16 cellular contexts compared by ENCODE assay signal in the genomic region with DNA sequence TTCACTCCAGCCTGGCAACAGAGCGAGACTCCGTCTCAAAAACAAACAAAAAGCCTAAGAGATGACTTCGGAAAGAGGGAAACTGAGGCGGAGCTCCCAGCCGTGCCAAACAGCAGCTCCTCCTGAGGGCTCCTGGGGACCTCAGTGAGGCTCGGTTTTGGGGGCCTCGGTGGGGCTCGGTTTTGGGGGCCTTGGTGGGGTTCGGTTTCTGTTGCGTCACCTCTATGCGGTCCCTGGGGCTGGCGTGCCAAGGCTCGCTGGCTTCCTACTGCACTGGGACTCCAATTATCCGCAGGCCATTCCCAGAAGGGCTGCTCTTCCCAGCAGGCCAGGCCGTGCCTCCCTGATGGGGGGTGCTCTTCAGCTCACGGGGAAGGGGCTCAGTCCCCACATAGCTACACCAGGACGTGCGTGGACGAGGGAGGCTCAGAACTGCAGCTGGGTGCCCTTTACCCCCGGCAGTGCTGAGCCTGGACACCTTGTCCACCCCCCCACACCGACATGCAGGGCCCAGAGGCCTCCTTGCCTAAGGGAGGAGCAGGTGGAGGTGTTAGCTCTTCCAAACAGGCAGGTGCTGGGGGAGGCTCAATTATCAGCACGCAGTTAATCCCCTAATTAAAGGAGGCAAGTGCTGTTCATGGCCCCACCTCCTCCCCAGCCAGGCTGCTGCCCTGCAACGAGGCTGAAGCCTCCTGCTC. TPM values are rescaled to one million over a fixed set of nuclear protein-coding genes. Genes with fewer than 3 reads are reported as not detected.
DNase-seq lines count a peak whose midpoint lies in the region; ATAC-seq, FAIRE-seq and TF ChIP-seq lines count a peak whose summit lies in the region.
"Had no signal": no experiment of that assay in that cellular context is flagged by ENCODE, and none has a peak within 500 bp of the region (broad histone marks: within the 10 kb centered on the region; RNA-seq: fewer than 3 reads in every experiment).

No MANE protein-coding gene starts in this region.

- peak; percentile 84 for DNase-seq in COLO668 (lab: John Stamatoyannopoulos, UW; ENCODE audit: unreplicated experiment)
- DNase-seq in H7 = peak; percentile 63
- DNase-seq in NCI-H774 (lab: John Stamatoyannopoulos, UW) = peak; percentile 43
- peak; percentile 68 for DNase-seq in kidney
- no peak for DNase-seq in GM12891 (ENCODE audit: insufficient read length, low spot score)
- no peak for DNase-seq in DMS114 treated with DMSO at 0.1 percent for 48 hours (lab: John Stamatoyannopoulos, UW; ENCODE audit: unreplicated experiment)
- DNase-seq: activated CD4-positive, alpha-beta memory T cell treated with anti-CD3 and anti-CD28 coated beads for 36 hours; effector memory CD4-positive, alpha-beta T cell; NCI-H345; PC-9; stimulated activated naive CD4-positive, alpha-beta T cell had no signal

- no peaks in the 10 kb centered on the region for H3K36me3 ChIP-seq in H7 (replicated peaks; ENCODE audit: control insufficient read depth, insufficient read depth, low read length)
- H3K36me3 ChIP-seq in kidney (ENCODE audit: control insufficient read depth in 1 of 2, insufficient read depth in 2 of 2, low read length in 2 of 2) = no peaks in the 10 kb centered on the region
- H3K36me3 ChIP-seq: cardiac muscle cell, tibial nerve had no signal

- H3K9ac ChIP-seq in kidney (ENCODE audit: low read length in 2 of 2) = no peak overlapping the region

- no peak for ATAC-seq in GM21825 (IDR thresholded peaks at IDR 0.05; ENCODE audit: unreplicated experiment)

- H3K27me3 ChIP-seq in H7 (ENCODE audit: control insufficient read depth, insufficient read depth, low read length) = peaks cover 21% of the 10 kb centered on the region

- intact Hi-C loops in kidney (cut with DNase I) = loop anchor here (10.0 kb wide), 2 partner anchors 114 to 174 kb away; partner anchors contain the start of genes B3GALT6 and SDF4

- H3K4me1 ChIP-seq in kidney (ENCODE audit: control insufficient read depth in 1 of 2, insufficient read depth in 1 of 2, low read depth in 1 of 2, low read length in 2 of 2) = peaks cover 0 to 9% of the 10 kb centered on the region in 2 donors

- H3K4me3 ChIP-seq in H7 (ENCODE audit: insufficient read depth, low read depth, low read length) (no peak overlapping the region), kidney (ENCODE audit: low read length in 2 of 2) (no peak overlapping the region)
- H3K4me3 ChIP-seq: cardiac muscle cell had no signal

- FAIRE-seq in kidney (lab: Jason Lieb, UNC) (no peak), GM12891 (lab: Jason Lieb, UNC) (no peak)

- TF ChIP-seq POLR2A in GM12891 (IDR thresholded peaks at IDR 0.05; ENCODE audit: low read depth, low read length) = no peak

- TF ChIP-seq CTCF in kidney (IDR thresholded peaks at IDR 0.05; ENCODE audit: borderline replicate concordance, extremely low read depth, insufficient read depth) = no peak

- H3K9me3 ChIP-seq in kidney (ENCODE audit: control insufficient read depth in 1 of 2, low read length in 2 of 2) = no peaks in the 10 kb centered on the region
- H3K9me3 ChIP-seq: tibial nerve had no signal

- H3K27ac ChIP-seq in kidney (ENCODE audit: low read depth in 2 of 2, low read length in 2 of 2) = no peak overlapping the region
- H3K27ac ChIP-seq: cardiac muscle cell, PC-9 had no signal

TF ChIP-seq in GM12891, 5 proteins besides CTCF, POLR2A, EP300 and RAD21:
- no peak for TF ChIP-seq SPI1 (IDR thresholded peaks at IDR 0.05; ENCODE audit: low read depth, low read length)

RNA-seq across cellular contexts. Expression of gene C1orf159, which starts 5.1 kb away (rescaled TPM):
- 29.3 and 32.0 TPM in 2 replicates for total RNA-seq in H7 (2014; rRNA removed; shearing (Covaris generic))
- 14.8 TPM for total RNA-seq in kidney
- polyA plus RNA-seq in kidney (ENCODE audit: insufficient read depth, low read depth, low replicate concordance) = 8.6 TPM
- polyA plus RNA-seq in GM12891 (2012; ENCODE audit: low read depth, missing spikeins) = 7.1 TPM

RNA-seq across cellular contexts. Expression of gene RNF223, which starts 46.9 kb away (rescaled TPM):
- total RNA-seq in H7 (2014; rRNA removed; shearing (Covaris generic)) = not detected in 2 replicates
- total RNA-seq in kidney = 2.3 TPM
- polyA plus RNA-seq in kidney (ENCODE audit: insufficient read depth, low read depth, low replicate concordance) = 0.28 TPM
- polyA plus RNA-seq in GM12891 (2012; ENCODE audit: low read depth, missing spikeins) = 0.08 TPM
- total RNA-seq: activated CD4-positive, alpha-beta memory T cell treated with anti-CD3 and anti-CD28 coated beads for 36 hours; fibroblast of lung; tibial nerve had no signal
- polyA plus RNA-seq: cardiac muscle cell, CD14-positive monocyte, fibroblast of lung had no signal

RNA-seq across cellular contexts. Expression of gene TTLL10, which starts 52.7 kb away (rescaled TPM):
- not detected in 2 replicates for total RNA-seq in H7 (2014; rRNA removed; shearing (Covaris generic))
- 1.5 TPM for total RNA-seq in kidney
- not detected for polyA plus RNA-seq in kidney (ENCODE audit: insufficient read depth, low read depth, low replicate concordance)
- not detected for polyA plus RNA-seq in GM12891 (2012; ENCODE audit: low read depth, missing spikeins)
- total RNA-seq: activated CD4-positive, alpha-beta memory T cell treated with anti-CD3 and anti-CD28 coated beads for 36 hours; cardiac muscle cell; fibroblast of lung; tibial nerve had no signal
- polyA plus RNA-seq: fibroblast of lung had no signal

Comparison
In these comparisons a context has a peak if more than half of its experiments do, and no peak if none do; other contexts are left out.
1. DNase-seq: peak in COLO668 (single experiment), H7 (single experiment), NCI-H774 (single experiment) and kidney (single experiment); none in GM12891 (single experiment) and DMS114 treated with DMSO at 0.1 percent for 48 hours (single experiment).